ENCODE assay signal across 10 cellular contexts in genomic region chr9:121360975-121361374, GRCh38. TPM values are rescaled to one million over a fixed set of nuclear protein-coding genes. Genes with fewer than 3 reads are reported as not detected.
DNase-seq lines count a peak whose midpoint lies in the region; ATAC-seq and TF ChIP-seq lines count a peak whose summit lies in the region.
"Had no signal": no experiment of that assay in that cellular context is flagged by ENCODE, and none has a peak within 500 bp of the region (broad histone marks: within the 10 kb centered on the region; RNA-seq: fewer than 3 reads in every experiment).

No MANE protein-coding gene starts in this region.

- peaks cover 0 to 2% (median 0%) of the 10 kb centered on the region in 3 donors for H3K27me3 Mint-ChIP-seq in immature natural killer cell (ENCODE audit: low read depth in 3 of 3)

- H3K36me3 Mint-ChIP-seq in immature natural killer cell: peaks cover 4 to 16% (median 9%) of the 10 kb centered on the region in 3 donors

- no peak for ATAC-seq in GM19324 (IDR thresholded peaks at IDR 0.05; ENCODE audit: low FRiP score, unreplicated experiment)

- no peak overlapping the region for H3K4me3 ChIP-seq in HEK293 (ENCODE audit: low read depth, low read length)
- H3K4me3 ChIP-seq in astrocyte of the spinal cord (ENCODE audit: low read depth, low read length): no peak overlapping the region
- H3K4me3 ChIP-seq in stomach: no peak overlapping the region
- H3K4me3 ChIP-seq in dorsolateral prefrontal cortex: no peak overlapping the region

- no peak for TF ChIP-seq POLR2A in stomach (IDR thresholded peaks at IDR 0.05)

- POLR2A ChIA-PET in HEK293 (lab: Yijun Ruan, JAX): interaction anchor here (0.8 to 1.0 kb wide), 2 partner anchors 10 to 621 kb away, joined by 3 to 8 read pairs; no protein-coding TSS in a partner anchor

- CTCF ChIA-PET in HEK293 (lab: Yijun Ruan, JAX): no interaction called here

- H3K27ac ChIP-seq in HEK293 (ENCODE audit: extremely low read depth, low read depth, low read length) (no peak overlapping the region), stomach (peak overlapping the region in 4 of 5 donors; percentile 71 to 95 (median 88)), dorsolateral prefrontal cortex (peak overlapping the region in 19 of 59 donors; percentile 6 to 97 (median 30))

- intact Hi-C loops in stomach (cut with DNase I; ENCODE audit: low total_unique reads): no loop called here
- intact Hi-C loops in dorsolateral prefrontal cortex (cut with DNase I): no loop called here

- H3K27me3 ChIP-seq in stomach (no peaks in the 10 kb centered on the region), dorsolateral prefrontal cortex (no peaks in the 10 kb centered on the region)

- peak overlapping the region in 5 of 6 donors; percentile 74 to 94 (median 78) for H3K27ac Mint-ChIP-seq in immature natural killer cell

- H3K9me3 Mint-ChIP-seq in immature natural killer cell: no peaks in the 10 kb centered on the region

- DNase-seq in astrocyte of the spinal cord (ENCODE audit: low read depth, low spot score): peak; percentile 90
- DNase-seq in immature natural killer cell: no peak
- DNase-seq in stomach: no peak
- DNase-seq in dorsolateral prefrontal cortex: no peak
- no peak for DNase-seq in activated effector memory CD4-positive, alpha-beta T cell treated with anti-CD3 and anti-CD28 coated beads, Interleukin-2, amount 50 U/mL, for 16 hours
- DNase-seq in NCI-H748 (lab: John Stamatoyannopoulos, UW; ENCODE audit: unreplicated experiment): no peak
- DNase-seq: activated T-cell treated with anti-CD3 and anti-CD28 coated beads, Interleukin-2, amount 50 U/mL, for 48 hours; stimulated activated CD4-positive, alpha-beta T cell treated with anti-CD3 and anti-CD28 coated beads, Interleukin-15, amount 100 ng/mL, for 24 hours had no signal

- H3K9me3 ChIP-seq in HEK293 (ENCODE audit: control insufficient read depth, insufficient read depth, low read depth, low read length) (no peaks in the 10 kb centered on the region), stomach (no peaks in the 10 kb centered on the region)

- no peak for TF ChIP-seq EP300 in stomach (IDR thresholded peaks at IDR 0.05)

- no peak for TF ChIP-seq CTCF in HEK293 (tag by site-specific recombination; IDR thresholded peaks at IDR 0.05)
- no peak for TF ChIP-seq CTCF in astrocyte of the spinal cord (IDR thresholded peaks at IDR 0.05; ENCODE audit: low read depth, low read length)
- TF ChIP-seq CTCF in stomach (IDR thresholded peaks at IDR 0.05): no peak
- no peak for TF ChIP-seq CTCF in dorsolateral prefrontal cortex (IDR thresholded peaks at IDR 0.05 in 54 of 56, conservative IDR thresholded peaks at IDR 0.05 in 2 of 56; ENCODE audit: low read depth in 1 of 56, partially characterized antibody in 56 of 56)

- in situ Hi-C loops in astrocyte of the spinal cord (cut with HindIII; ENCODE audit: low sequenced_read_pairs): no loop called here

- no peaks in the 10 kb centered on the region for H3K36me3 ChIP-seq in HEK293 (ENCODE audit: control insufficient read depth in 2 of 2, insufficient read depth in 1 of 2, low read length in 2 of 2)
- H3K36me3 ChIP-seq in stomach: peaks cover 0 to 6% (median under 1%) of the 10 kb centered on the region in 4 donors

- H3K4me1 ChIP-seq in HEK293 (ENCODE audit: control insufficient read depth, insufficient read depth, low read length) (peaks cover 4% of the 10 kb centered on the region; the same call in 1 of the 2 replicates), stomach (peaks cover 27 to 98% (median 73%) of the 10 kb centered on the region in 4 donors)

- H3K4me1 Mint-ChIP-seq in immature natural killer cell: peaks cover 91 to 99% of the 10 kb centered on the region in 2 donors

- H3K4me3 Mint-ChIP-seq in immature natural killer cell: peak overlapping the region in 1 of 5 donors; percentile 29

TF ChIP-seq in HEK293, 187 proteins besides CTCF, POLR2A, EP300 and RAD21:
- TF ChIP-seq ZNF623 (tag by site-specific recombination; IDR thresholded peaks at IDR 0.05) (no peak), ZNF23 (tag by site-specific recombination; IDR thresholded peaks at IDR 0.05; ENCODE audit: borderline replicate concordance) (no peak), OVOL3 (tag by site-specific recombination; IDR thresholded peaks at IDR 0.05) (no peak), TRIM28 (IDR thresholded peaks at IDR 0.05; ENCODE audit: borderline replicate concordance, low read length) (no peak), HOXA7 (CRISPR knock-in tag; IDR thresholded peaks at IDR 0.05; ENCODE audit: borderline replicate concordance) (no peak), ZNF624 (tag by site-specific recombination; IDR thresholded peaks at IDR 0.05) (no peak), ZNF645 (tag by site-specific recombination; IDR thresholded peaks at IDR 0.05) (no peak), ZNF362 (tag by site-specific recombination; IDR thresholded peaks at IDR 0.05) (peak; percentile 65; the same call in 1 of the 2 replicates), ZXDB (tag by site-specific recombination; IDR thresholded peaks at IDR 0.05) (no peak), PRDM6 (tag by site-specific recombination; IDR thresholded peaks at IDR 0.05) (0 out of 2 replicates have a peak, but pooled peaks have one; percentile 33)

RNA-seq across cellular contexts. Expression of gene STOM, which starts 9.1 kb away (rescaled TPM):
- 100 to 1,000 TPM; 472 to 632 (median 495) TPM for polyA plus RNA-seq in immature natural killer cell
- 100 to 1,000 TPM in 4 of 5 donors, 10 to 100 TPM in 1; 85.7 to 238 (median 137) TPM for total RNA-seq in stomach
- 100 to 1,000 TPM in 1 of 3 donors, 10 to 100 TPM in 2; 35.3 to 174 (median 45.6) TPM for polyA plus RNA-seq in stomach
- total RNA-seq in dorsolateral prefrontal cortex: 100 to 1,000 TPM in 87 of 120 experiments, 10 to 100 TPM in 33; 58.0 to 261 (median 119) TPM
